In genomic region chr19:55487884-55488687, GRCh38 we compare ENCODE assay signal across 9 cellular contexts. TPM values are rescaled to one million over a fixed set of nuclear protein-coding genes. Genes with fewer than 3 reads are reported as not detected.
A peak's percentile ranks its signal among the peaks of the same experiment; 100 is the strongest.
DNase-seq lines count a peak whose midpoint lies in the region; ATAC-seq, FAIRE-seq and TF ChIP-seq lines count a peak whose summit lies in the region.
"Had no signal": no experiment of that assay in that cellular context is flagged by ENCODE, and none has a peak within 500 bp of the region (broad histone marks: within the 10 kb centered on the region; RNA-seq: fewer than 3 reads in every experiment).

Gene SSC5D, plus strand, starts transcription at chr19:55488436. Its CDS starts 154 bp downstream, at chr19:55488590.

- no peak for FAIRE-seq in A549 (lab: Jason Lieb, UNC)
- FAIRE-seq in urothelium cell line (lab: Jason Lieb, UNC), result no peak
- FAIRE-seq: GM12878 had no signal

- H3K4me1 ChIP-seq in A549 (peaks cover 69% of the 10 kb centered on the region), HUES48 (ENCODE audit: control insufficient read depth, insufficient read depth, low read length) (peaks cover 38% of the 10 kb centered on the region), breast epithelium (peaks cover 22 to 23% of the 10 kb centered on the region in 2 donors), lung (ENCODE audit: control insufficient read depth in 2 of 2, insufficient read depth in 2 of 2, low read length in 2 of 2) (peaks cover 4 to 9% of the 10 kb centered on the region in 2 donors)

- no peak for TF ChIP-seq RAD21 in A549 (conservative IDR thresholded peaks at IDR 0.05 in 1 of 2, IDR thresholded peaks at IDR 0.05 in 1 of 2)

- no peak for TF ChIP-seq POLR2A in A549 (IDR thresholded peaks at IDR 0.05; ENCODE audit: low read length)
- no peak for TF ChIP-seq POLR2A in breast epithelium (IDR thresholded peaks at IDR 0.05)

- CTCF ChIA-PET in A549 (lab: Yijun Ruan, JAX), result interaction anchor here (1.2 to 17.3 kb wide), 7 partner anchors 10 to 187 kb away, joined by 3 to 219 read pairs (median 14); partner anchors contain the start of gene ZNF628

- DNase-seq in A549 (ENCODE audit: low read depth in 1 of 2, low spot score in 1 of 2) (no peak), breast epithelium (ENCODE audit: low spot score in 2 of 2) (no peak), lung (ENCODE audit: low spot score) (no peak), urothelium cell line (ENCODE audit: low spot score) (peak; percentile 43), NK-92 (lab: John Stamatoyannopoulos, UW; ENCODE audit: unreplicated experiment) (no peak), ecto neural progenitor cell (ENCODE audit: low spot score) (no peak), cortex of kidney (lab: John Stamatoyannopoulos, UW) (no peak)

- H3K4me3 ChIP-seq in A549, result 0 out of 3 replicates have a peak within 1 kb of the TSS, but pooled peaks have one; percentile 5
- H3K4me3 ChIP-seq in HUES48 (ENCODE audit: low read depth, low read length), result peak within 1 kb of the TSS; percentile 51
- H3K4me3 ChIP-seq in breast epithelium, result peak within 1 kb of the TSS; percentile 3 to 76 (median 64)
- no peak within 1 kb of the TSS for H3K4me3 ChIP-seq in lung
- H3K4me3 ChIP-seq: GM12878 had no signal

- 30% methylated on average over 8 of the region's 22 CpGs for WGBS in A549 (ENCODE audit: missing lambda C conversion rate)
- WGBS in lung, 2 donors, result 14 to 47% methylated on average over 11 to 21 of the region's 22 CpGs

- intact Hi-C loops in breast epithelium (cut with DNase I; ENCODE audit: low total_unique reads), result loop anchor here (1.0 kb wide), 1 partner anchor 19 kb away; no protein-coding TSS in a partner anchor

- H3K27ac ChIP-seq in A549 (peak within 1 kb of the TSS; percentile 61 to 93), HUES48 (ENCODE audit: low read depth, low read length) (peak within 1 kb of the TSS; percentile 75), breast epithelium (peak within 1 kb of the TSS; percentile 92 to 96), lung (ENCODE audit: low read depth in 1 of 2, low read length in 1 of 2) (peak within 1 kb of the TSS; percentile 43 to 81)

- POLR2A ChIA-PET in A549 (lab: Yijun Ruan, JAX), result interaction anchor here (1.0 to 4.1 kb wide), 3 partner anchors 12 to 137 kb away, joined by 3 to 53 read pairs (median 8); partner anchors contain the start of genes ZNF628, ZNF784 and ZNF865

- TF ChIP-seq EP300 in A549 (IDR thresholded peaks at IDR 0.05), result no peak

- no peaks in the 10 kb centered on the region for H3K9me3 ChIP-seq in A549
- no peaks in the 10 kb centered on the region for H3K9me3 ChIP-seq in HUES48 (ENCODE audit: control insufficient read depth, insufficient read depth, low read length)
- H3K9me3 ChIP-seq in breast epithelium, result no peaks in the 10 kb centered on the region
- H3K9me3 ChIP-seq in lung (ENCODE audit: control insufficient read depth in 2 of 2, insufficient read depth in 1 of 2, low read length in 1 of 2), result no peaks in the 10 kb centered on the region

- no peaks in the 10 kb centered on the region for H3K27me3 ChIP-seq in HUES48 (ENCODE audit: control insufficient read depth, insufficient read depth, low read length)
- H3K27me3 ChIP-seq in breast epithelium, result no peaks in the 10 kb centered on the region
- no peaks in the 10 kb centered on the region for H3K27me3 ChIP-seq in lung (ENCODE audit: control insufficient read depth, insufficient read depth)

- peak within 1 kb of the TSS; percentile 97 for H3K4me2 ChIP-seq in A549

- no peak within 1 kb of the TSS; the same call in 1 of the 2 replicates for H3K9ac ChIP-seq in HUES48 (ENCODE audit: low read depth, low read length)

- H3K36me3 ChIP-seq in HUES48 (ENCODE audit: control insufficient read depth, insufficient read depth, low read length) (no peaks in the 10 kb centered on the region), breast epithelium (no peaks in the 10 kb centered on the region), lung (ENCODE audit: control insufficient read depth in 2 of 2, insufficient read depth in 2 of 2, low read length in 2 of 2) (peaks cover 0 to 7% of the 10 kb centered on the region in 2 donors)

- TF ChIP-seq CTCF in A549 (IDR thresholded peaks at IDR 0.05), result no peak
- no peak for TF ChIP-seq CTCF in breast epithelium (IDR thresholded peaks at IDR 0.05)
- no peak for TF ChIP-seq CTCF in lung (IDR thresholded peaks at IDR 0.05; ENCODE audit: control extremely low read depth, extremely low read depth)

- no peak for ATAC-seq in A549
- no peak for ATAC-seq in lung (ENCODE audit: insufficient read depth, low FRiP score)

TF ChIP-seq in A549, 52 proteins besides CTCF, POLR2A, EP300 and RAD21:
- TF ChIP-seq ESRRA (IDR thresholded peaks at IDR 0.05; ENCODE audit: borderline replicate concordance, low read length) (no peak), HES2 (IDR thresholded peaks at IDR 0.05) (no peak), TFCP2L1 (CRISPR knock-in tag; IDR thresholded peaks at IDR 0.05) (no peak), ZFP36 (IDR thresholded peaks at IDR 0.05; ENCODE audit: borderline replicate concordance, partially characterized antibody) (no peak), ELK1 (IDR thresholded peaks at IDR 0.05; ENCODE audit: low read depth, low read length) (no peak), JUN (IDR thresholded peaks at IDR 0.05) (no peak), CBX2 (IDR thresholded peaks at IDR 0.05; ENCODE audit: borderline replicate concordance, low read depth) (no peak), ZNF302 (CRISPR knock-in tag; IDR thresholded peaks at IDR 0.05) (no peak), FOXS1 (CRISPR knock-in tag; IDR thresholded peaks at IDR 0.05) (no peak), NPAS2 (CRISPR knock-in tag; IDR thresholded peaks at IDR 0.05; ENCODE audit: borderline replicate concordance) (no peak), NR3C1 (IDR thresholded peaks at IDR 0.05) (no peak), SREBF2 (IDR thresholded peaks at IDR 0.05) (no peak), RARB (CRISPR knock-in tag; IDR thresholded peaks at IDR 0.05) (no peak), EHF (CRISPR knock-in tag; IDR thresholded peaks at IDR 0.05) (no peak), MYC (IDR thresholded peaks at IDR 0.05; ENCODE audit: borderline replicate concordance, low read length) (no peak), RNF2 (IDR thresholded peaks at IDR 0.05; ENCODE audit: borderline replicate concordance, low read depth) (no peak), HOXA7 (CRISPR knock-in tag; IDR thresholded peaks at IDR 0.05) (no peak), PHF8 (IDR thresholded peaks at IDR 0.05; ENCODE audit: borderline replicate concordance, low read depth) (no peak), CHD4 (IDR thresholded peaks at IDR 0.05; ENCODE audit: borderline replicate concordance) (no peak), HOXB13 (CRISPR knock-in tag; IDR thresholded peaks at IDR 0.05; ENCODE audit: low read depth) (no peak)

RNA-seq across cellular contexts. Expression of gene SSC5D, which starts in this region (rescaled TPM):
- polyA plus RNA-seq in A549 (2011; rRNA removed) (0.19 and 0.22 TPM in 2 replicates), A549 (2017; fragmentation: RNase III; extraction: RNeasy Plus Mini Kit Qiagen cat#74134 plus additional on column Dnase treatment) (0.96 to 2.0 TPM (median 1.5 TPM) in 3 replicates), lung (1 to 10 TPM in 1 of 2 donors, under 1 TPM in 1; 0.66 to 2.1 TPM)
- 0.30 and 0.44 TPM in 2 replicates for polyA plus RNA-seq in A549 (2012; cell fraction: cytosol; rRNA removed)
- polyA plus RNA-seq in A549 (2012; cell fraction: nucleus; rRNA removed), result 2.3 and 2.6 TPM in 2 replicates
- polyA minus RNA-seq in A549 (2011; rRNA and poly(A)+ RNA removed), result 0.25 and 0.29 TPM in 2 replicates
- total RNA-seq in breast epithelium (1 to 10 TPM; 3.6 to 7.2 (median 3.8) TPM), lung (1 to 10 TPM; 6.8 to 8.4 TPM)
